Comparison of ENCODE assay signal across 14 cellular contexts in the genomic region with DNA sequence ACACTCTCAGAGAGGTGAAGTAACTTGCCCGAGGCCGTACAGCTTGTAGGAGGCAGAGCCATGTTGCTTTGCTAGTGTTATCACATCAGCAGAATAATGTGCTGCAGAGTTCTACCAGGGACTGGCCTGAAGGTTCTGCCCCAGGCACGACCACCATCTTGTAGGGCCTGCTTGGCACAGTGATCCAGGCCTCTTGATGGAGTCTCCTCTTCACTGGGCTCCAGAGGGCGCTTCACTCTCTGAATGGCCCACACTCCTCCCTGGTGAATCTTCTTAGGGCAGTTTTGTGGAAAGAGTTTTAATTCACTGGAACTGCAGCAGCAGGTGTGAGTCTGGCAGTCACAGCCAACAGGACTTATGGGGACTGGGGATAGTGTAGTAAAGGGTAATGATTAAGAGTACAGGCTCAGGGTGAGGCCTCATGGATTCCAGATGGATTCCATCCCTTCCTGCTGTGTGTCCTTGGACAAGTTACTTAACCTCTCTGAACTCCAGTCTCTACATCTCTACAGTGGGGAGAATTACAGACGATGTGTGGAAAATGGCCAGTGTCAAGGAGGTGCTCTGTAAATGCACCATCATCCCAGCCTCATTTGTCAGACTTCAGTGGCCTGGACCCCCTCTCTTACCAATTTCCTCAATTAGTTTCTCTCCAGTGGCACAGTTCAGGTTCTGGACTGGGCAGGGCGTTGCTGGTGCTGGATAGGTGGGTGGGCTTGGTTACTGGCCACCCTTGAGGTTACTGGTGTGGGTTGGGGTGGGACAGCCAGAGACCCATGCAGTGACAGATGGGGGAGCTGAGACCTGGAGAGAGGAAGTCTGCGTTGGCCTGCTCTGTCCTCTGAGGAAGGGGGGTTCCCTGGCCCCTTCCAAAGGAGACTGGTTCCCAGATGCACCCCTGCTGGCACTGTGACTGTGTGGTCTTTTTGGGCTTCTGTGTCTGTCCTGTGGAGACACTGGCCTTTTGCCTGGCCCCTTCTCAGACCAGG. TPM values are rescaled to one million over a fixed set of nuclear protein-coding genes. Genes with fewer than 3 reads are reported as not detected.
DNase-seq lines count a peak whose midpoint lies in the region; ATAC-seq and TF ChIP-seq lines count a peak whose summit lies in the region.
"Had no signal": no experiment of that assay in that cellular context is flagged by ENCODE, and none has a peak within 500 bp of the region (broad histone marks: within the 10 kb centered on the region; RNA-seq: fewer than 3 reads in every experiment).

No MANE protein-coding gene starts in this region.

- H3K27ac ChIP-seq in sigmoid colon (no peak overlapping the region), tibial nerve (no peak overlapping the region)
- H3K27ac ChIP-seq: epithelial cell of prostate, parathyroid adenoma had no signal

- H3K36me3 ChIP-seq in sigmoid colon (no peaks in the 10 kb centered on the region), tibial nerve (no peaks in the 10 kb centered on the region)
- H3K36me3 ChIP-seq: BE2C had no signal

- H3K4me1 Mint-ChIP-seq in activated CD4-positive, alpha-beta T cell treated with anti-CD3 and anti-CD28 coated beads for 36 hours: peaks cover 8% of the 10 kb centered on the region
- no peaks in the 10 kb centered on the region for H3K4me1 Mint-ChIP-seq in chondrocyte (ENCODE audit: low read depth)
- H3K4me1 Mint-ChIP-seq in activated T-helper 2 cell treated with anti-CD3 and anti-CD28 coated beads, Interferon-gamma antibody, Interleukin-2, Interleukin-4, amounts not matched to agents 10 μg/mL and 5 μg/mL and 100 μg/mL, durations not matched to agents 14 hours and 24 hours and 36 hours (ENCODE audit: low read depth): peaks cover under 1% of the 10 kb centered on the region

- no peak for ATAC-seq in activated CD4-positive, alpha-beta T cell treated with anti-CD3 and anti-CD28 coated beads for 36 hours

- no peaks in the 10 kb centered on the region for H3K27me3 Mint-ChIP-seq in activated CD4-positive, alpha-beta T cell treated with anti-CD3 and anti-CD28 coated beads for 36 hours
- H3K27me3 Mint-ChIP-seq in chondrocyte (ENCODE audit: low read depth): peaks cover 17% of the 10 kb centered on the region
- H3K27me3 Mint-ChIP-seq in activated T-helper 2 cell treated with anti-CD3 and anti-CD28 coated beads, Interferon-gamma antibody, Interleukin-2, Interleukin-4, amounts not matched to agents 10 μg/mL and 5 μg/mL and 100 μg/mL, durations not matched to agents 14 hours and 24 hours and 36 hours (ENCODE audit: low read depth): no peaks in the 10 kb centered on the region

- CTCF ChIA-PET in activated CD4-positive, alpha-beta T cell treated with anti-CD3 and anti-CD28 coated beads for 36 hours (lab: Charles Lee): no interaction called here

- no peaks in the 10 kb centered on the region for H3K9me3 Mint-ChIP-seq in activated CD4-positive, alpha-beta T cell treated with anti-CD3 and anti-CD28 coated beads for 36 hours (ENCODE audit: low read depth)
- H3K9me3 Mint-ChIP-seq in chondrocyte (ENCODE audit: low read depth): peaks cover 6% of the 10 kb centered on the region
- H3K9me3 Mint-ChIP-seq in activated T-helper 2 cell treated with anti-CD3 and anti-CD28 coated beads, Interferon-gamma antibody, Interleukin-2, Interleukin-4, amounts not matched to agents 10 μg/mL and 5 μg/mL and 100 μg/mL, durations not matched to agents 14 hours and 24 hours and 36 hours: no peaks in the 10 kb centered on the region

- H3K4me1 ChIP-seq in sigmoid colon (no peaks in the 10 kb centered on the region), tibial nerve (no peaks in the 10 kb centered on the region)
- H3K4me1 ChIP-seq: BE2C, parathyroid adenoma had no signal

- no peak overlapping the region for H3K4me3 Mint-ChIP-seq in activated CD4-positive, alpha-beta T cell treated with anti-CD3 and anti-CD28 coated beads for 36 hours
- H3K4me3 Mint-ChIP-seq in chondrocyte (ENCODE audit: unreplicated experiment): no peak overlapping the region
- H3K4me3 Mint-ChIP-seq in activated T-helper 2 cell treated with anti-CD3 and anti-CD28 coated beads, Interferon-gamma antibody, Interleukin-2, Interleukin-4, amounts not matched to agents 10 μg/mL and 5 μg/mL and 100 μg/mL, durations not matched to agents 14 hours and 24 hours and 36 hours (ENCODE audit: low read depth): no peak overlapping the region
- H3K4me3 Mint-ChIP-seq: brain had no signal

- intact Hi-C loops in activated CD4-positive, alpha-beta T cell treated with anti-CD3 and anti-CD28 coated beads for 36 hours (cut with DNase I, micrococcal nuclease): no loop called here
- intact Hi-C loops in sigmoid colon (cut with DNase I): no loop called here
- intact Hi-C loops in activated T-helper 2 cell treated with anti-CD3 and anti-CD28 coated beads, Interferon-gamma antibody, Interleukin-2, Interleukin-4, amounts not matched to agents 10 μg/mL and 5 μg/mL and 100 μg/mL, durations not matched to agents 14 hours and 24 hours and 36 hours (cut with micrococcal nuclease): no loop called here

- DNase-seq in activated CD4-positive, alpha-beta T cell treated with anti-CD3 and anti-CD28 coated beads for 36 hours: peak; percentile 18
- no peak for DNase-seq in activated CD4-positive, alpha-beta T cell treated with anti-CD3 and anti-CD28 coated beads for 4 hours
- DNase-seq in NCI-H510A (lab: John Stamatoyannopoulos, UW) (peak; percentile 12), chondrocyte (ENCODE audit: low spot score) (no peak), sigmoid colon (peak; percentile 28), activated T-cell treated with anti-CD3 and anti-CD28 coated beads for 4 hours (no peak), tibial nerve (ENCODE audit: low spot score in 2 of 2) (no peak)
- no peak for DNase-seq in activated T-helper 2 cell treated with anti-CD3 and anti-CD28 coated beads, Interferon-gamma antibody, Interleukin-2, Interleukin-4, amounts not matched to agents 10 μg/mL and 5 μg/mL and 100 μg/mL, durations not matched to agents 14 hours and 24 hours and 36 hours (ENCODE audit: low spot score)
- DNase-seq: BE2C; NCI-H1930; stimulated activated naive CD4-positive, alpha-beta T cell treated with Interleukin-2 at 50 U/mL for 16 hours had no signal

- H3K4me3 ChIP-seq in sigmoid colon: no peak overlapping the region
- no peak overlapping the region for H3K4me3 ChIP-seq in tibial nerve

- peak; percentile 24 for TF ChIP-seq CTCF in chondrocyte (IDR thresholded peaks at IDR 0.05)
- TF ChIP-seq CTCF in sigmoid colon (IDR thresholded peaks at IDR 0.05): no peak
- TF ChIP-seq CTCF in tibial nerve (IDR thresholded peaks at IDR 0.05): no peak

- H3K9me3 ChIP-seq in sigmoid colon (peaks cover 0 to 2% (median 0%) of the 10 kb centered on the region in 4 donors), tibial nerve (peaks cover 0 to 20% (median 0%) of the 10 kb centered on the region in 4 donors)
- H3K9me3 ChIP-seq: BE2C had no signal

- H3K27me3 ChIP-seq in sigmoid colon (peaks cover 0 to 18% (median 4%) of the 10 kb centered on the region in 3 donors), tibial nerve (peaks cover 0 to 15% of the 10 kb centered on the region in 2 donors)
- H3K27me3 ChIP-seq: BE2C had no signal

- no peak for TF ChIP-seq EP300 in sigmoid colon (IDR thresholded peaks at IDR 0.05)
- TF ChIP-seq EP300 in tibial nerve (IDR thresholded peaks at IDR 0.05): no peak

- 67 to 79% methylated on average over 7 of the region's 7 CpGs for WGBS in sigmoid colon, 2 donors
- WGBS in tibial nerve, 2 donors: 69 to 74% methylated on average over 7 of the region's 7 CpGs

- H3K36me3 Mint-ChIP-seq in activated CD4-positive, alpha-beta T cell treated with anti-CD3 and anti-CD28 coated beads for 36 hours (ENCODE audit: low read depth): no peaks in the 10 kb centered on the region
- no peaks in the 10 kb centered on the region for H3K36me3 Mint-ChIP-seq in chondrocyte (ENCODE audit: low read depth)
- no peaks in the 10 kb centered on the region for H3K36me3 Mint-ChIP-seq in activated T-helper 2 cell treated with anti-CD3 and anti-CD28 coated beads, Interferon-gamma antibody, Interleukin-2, Interleukin-4, amounts not matched to agents 10 μg/mL and 5 μg/mL and 100 μg/mL, durations not matched to agents 14 hours and 24 hours and 36 hours (ENCODE audit: low read depth)
- H3K36me3 Mint-ChIP-seq: brain had no signal

- TF ChIP-seq POLR2A in sigmoid colon (IDR thresholded peaks at IDR 0.05) (no peak), tibial nerve (IDR thresholded peaks at IDR 0.05) (no peak)

- POLR2A ChIA-PET in activated CD4-positive, alpha-beta T cell treated with anti-CD3 and anti-CD28 coated beads for 36 hours (lab: Charles Lee): no interaction called here

- no peak overlapping the region for H3K27ac Mint-ChIP-seq in activated CD4-positive, alpha-beta T cell treated with anti-CD3 and anti-CD28 coated beads for 36 hours
- H3K27ac Mint-ChIP-seq in chondrocyte (ENCODE audit: unreplicated experiment): no peak overlapping the region
- H3K27ac Mint-ChIP-seq in activated T-helper 2 cell treated with anti-CD3 and anti-CD28 coated beads, Interferon-gamma antibody, Interleukin-2, Interleukin-4, amounts not matched to agents 10 μg/mL and 5 μg/mL and 100 μg/mL, durations not matched to agents 14 hours and 24 hours and 36 hours: no peak overlapping the region

RNA-seq across cellular contexts. Expression of gene CSF3R, which starts 45.9 kb away (rescaled TPM):
- total RNA-seq in activated CD4-positive, alpha-beta T cell treated with anti-CD3 and anti-CD28 coated beads for 36 hours: under 1 TPM; 0.33 to 0.41 TPM
- total RNA-seq in chondrocyte (not detected in 3 replicates), sigmoid colon (1 to 10 TPM; 7.5 to 9.1 (median 8.6) TPM), tibial nerve (10 to 100 TPM; 12.5 to 27.8 (median 19.8) TPM)
- 1 to 10 TPM; 3.9 to 4.2 (median 3.9) TPM for polyA plus RNA-seq in sigmoid colon
- total RNA-seq in activated T-helper 2 cell treated with anti-CD3 and anti-CD28 coated beads, Interferon-gamma antibody, Interleukin-2, Interleukin-4, amounts not matched to agents 10 μg/mL and 5 μg/mL and 100 μg/mL, durations not matched to agents 14 hours and 24 hours and 36 hours: 0.11 and 0.62 TPM in 2 replicates

Comparison
In these comparisons a context has a peak if more than half of its experiments do, and no peak if none do; other contexts are left out.
1. DNase-seq: peak in activated CD4-positive, alpha-beta T cell treated with anti-CD3 and anti-CD28 coated beads for 36 hours (single experiment), NCI-H510A (single experiment) and sigmoid colon (single experiment); none in activated CD4-positive, alpha-beta T cell treated with anti-CD3 and anti-CD28 coated beads for 4 hours (0 of 2), chondrocyte (single experiment), activated T-cell treated with anti-CD3 and anti-CD28 coated beads for 4 hours (single experiment), activated T-helper 2 cell treated with anti-CD3 and anti-CD28 coated beads, Interferon-gamma antibody, Interleukin-2, Interleukin-4, amounts not matched to agents 10 μg/mL and 5 μg/mL and 100 μg/mL, durations not matched to agents 14 hours and 24 hours and 36 hours (single experiment) and tibial nerve (0 of 2).